Comparison of ENCODE assay signal across 8 cellular contexts in the genomic region with DNA sequence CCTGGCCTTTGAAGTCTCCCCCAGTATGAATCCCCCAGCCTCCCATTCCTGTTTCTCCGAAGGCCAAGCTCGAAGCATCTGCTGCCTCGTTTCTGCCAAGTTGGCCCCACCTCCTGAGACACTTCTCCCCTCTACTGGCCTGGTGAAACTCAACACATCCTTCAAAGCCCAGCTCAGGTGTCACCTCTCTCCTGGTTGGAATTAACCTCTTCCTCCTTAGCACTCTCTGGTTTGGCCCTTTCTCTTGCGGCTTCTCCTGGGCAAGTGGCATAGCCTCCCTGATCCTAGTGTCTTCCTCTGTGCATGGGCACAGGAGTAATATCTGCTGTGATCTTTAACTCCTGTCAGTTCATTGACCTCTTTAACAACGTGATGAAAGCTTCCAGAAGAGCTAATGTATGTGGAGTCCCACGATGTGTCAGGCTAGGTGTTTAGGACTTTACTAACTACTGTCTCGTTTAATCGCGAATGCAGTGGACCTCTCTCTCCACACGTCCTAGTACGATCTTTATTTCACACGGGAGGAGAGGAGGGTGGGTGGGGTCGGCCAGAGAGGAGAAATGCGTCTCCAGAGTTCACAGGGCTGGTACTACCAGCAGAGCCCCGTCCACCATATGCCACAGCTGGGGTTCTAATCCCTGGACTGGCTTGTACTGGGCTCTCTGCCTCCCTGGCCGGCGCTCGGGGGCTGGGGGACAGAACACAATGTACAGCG. TPM values are rescaled to one million over a fixed set of nuclear protein-coding genes. Genes with fewer than 3 reads are reported as not detected.
DNase-seq lines count a peak whose midpoint lies in the region; ATAC-seq and TF ChIP-seq lines count a peak whose summit lies in the region.

No MANE protein-coding gene starts in this region.

- H3K79me2 ChIP-seq in GM23338 (replicated peaks; ENCODE audit: insufficient read depth) (peaks cover 27% of the 10 kb centered on the region), OCI-LY3 (ENCODE audit: low read length) (peaks cover 40% of the 10 kb centered on the region)

- DNase-seq in GM23338 (ENCODE audit: low spot score) (peak; percentile 79), fibroblast of mammary gland (ENCODE audit: low read depth) (no peak), neuronal stem cell (ENCODE audit: low spot score) (peak; percentile 18), mesenteric fat pad (ENCODE audit: low spot score) (no peak), ecto neural progenitor cell (ENCODE audit: low spot score) (no peak), Ammon's horn (ENCODE audit: low spot score) (no peak)

- H2AK5ac ChIP-seq in neuronal stem cell (ENCODE audit: low read depth, low read length) = peak overlapping the region; percentile 58

- H3K4me2 ChIP-seq in GM23338 (peak overlapping the region; percentile 96), OCI-LY3 (ENCODE audit: low read length) (peak overlapping the region; percentile 99), neuronal stem cell (ENCODE audit: insufficient read depth, low read length, poor library complexity, severe bottlenecking) (peak overlapping the region; percentile 67)

- H3K9me2 ChIP-seq in GM23338 (ENCODE audit: insufficient read depth) = no peaks in the 10 kb centered on the region

- peak overlapping the region; percentile 80 for H2BK5ac ChIP-seq in neuronal stem cell (ENCODE audit: low read length)

- WGBS in neuronal stem cell (ENCODE audit: extremely low coverage in 2 of 2, insufficient read length in 2 of 2, insufficient replicate concordance in 1 of 2), 2 donors = no CpG with 5 or more reads among the region's 19 CpGs

- H3K4me1 Mint-ChIP-seq in GM23338 = peaks cover 25% of the 10 kb centered on the region

- H3K18ac ChIP-seq in neuronal stem cell (ENCODE audit: low read length) = peak overlapping the region; percentile 100

- H3K4me3 ChIP-seq in GM23338 (peak overlapping the region; percentile 76), OCI-LY3 (ENCODE audit: low read length) (peak overlapping the region; percentile 93), fibroblast of mammary gland (ENCODE audit: control insufficient read depth, low read depth, low read length) (peak overlapping the region; percentile 37), neuronal stem cell (ENCODE audit: low read length in 2 of 2) (peak overlapping the region; percentile 67 to 85)

- no peak overlapping the region for H3K23ac ChIP-seq in neuronal stem cell (ENCODE audit: low read depth, low read length, poor library complexity)

- H3K4ac ChIP-seq in neuronal stem cell (ENCODE audit: low read length) = peak overlapping the region; percentile 24

- TF ChIP-seq CTCF in GM23338 (conservative IDR thresholded peaks at IDR 0.05; ENCODE audit: low read depth in 2 of 2) (peak in 1 of 2 experiments; percentile 40; a peak in 2 of 4 replicates), OCI-LY3 (IDR thresholded peaks at IDR 0.05; ENCODE audit: low read depth, low read length) (no peak; the same call in 1 of the 2 replicates), fibroblast of mammary gland (conservative IDR thresholded peaks at IDR 0.05; ENCODE audit: control insufficient read depth, insufficient read depth, low read depth, low read length) (no peak)

- peak overlapping the region; percentile 97 for H3K9ac ChIP-seq in OCI-LY3 (ENCODE audit: low read length)
- H3K9ac ChIP-seq in neuronal stem cell (ENCODE audit: low read depth, low read length, poor library complexity) = peak overlapping the region; percentile 93

- H4K91ac ChIP-seq in neuronal stem cell (ENCODE audit: low read depth, low read length, poor library complexity) = peak overlapping the region; percentile 77

- no peak overlapping the region for H3K27ac Mint-ChIP-seq in GM23338

- peaks cover 11% of the 10 kb centered on the region for H3F3A ChIP-seq in GM23338 (replicated peaks; ENCODE audit: low read depth)

- H3K9me3 ChIP-seq in OCI-LY3 (ENCODE audit: insufficient read depth, low read length) (no peaks in the 10 kb centered on the region), neuronal stem cell (replicated peaks in 1 of 2; ENCODE audit: control insufficient read depth in 2 of 2, insufficient read depth in 1 of 2, low read depth in 1 of 2, low read length in 2 of 2) (no peaks in the 10 kb centered on the region)

- peak overlapping the region; percentile 92 for H3K14ac ChIP-seq in neuronal stem cell (ENCODE audit: low read length)

- H2BK15ac ChIP-seq in neuronal stem cell (ENCODE audit: low read length) = peak overlapping the region; percentile 96

- no peak overlapping the region; the same call in 1 of the 2 replicates for H3K27ac ChIP-seq in GM23338 (ENCODE audit: low read depth)
- peak overlapping the region; percentile 26; the same call in 1 of the 2 replicates for H3K27ac ChIP-seq in OCI-LY3 (ENCODE audit: low read length)
- H3K27ac ChIP-seq in neuronal stem cell (replicated peaks; ENCODE audit: low read length) = peak overlapping the region; percentile 80

- H4K20me1 ChIP-seq in GM23338 (replicated peaks; ENCODE audit: insufficient read depth) (0 out of 2 replicates have a peak, but pooled peaks cover 3% of the 10 kb centered on the region), OCI-LY3 (ENCODE audit: insufficient read depth, low read length) (no peaks in the 10 kb centered on the region; the same call in 1 of the 2 replicates)

- ATAC-seq in GM23338 (peak; percentile 39), GM19351 (IDR thresholded peaks at IDR 0.05; ENCODE audit: unreplicated experiment) (no peak)

- peak overlapping the region; percentile 80 for H2BK12ac ChIP-seq in neuronal stem cell (ENCODE audit: low read length)

- H3K4me3 Mint-ChIP-seq in GM23338 = peak overlapping the region; percentile 58

- H3K36me3 ChIP-seq in GM23338 (ENCODE audit: insufficient read depth) (no peaks in the 10 kb centered on the region; the same call in 1 of the 2 replicates), OCI-LY3 (replicated peaks; ENCODE audit: low read depth, low read length) (peaks cover 12% of the 10 kb centered on the region), neuronal stem cell (replicated peaks in 1 of 2; ENCODE audit: control insufficient read depth in 2 of 2, insufficient read depth in 2 of 2, low read length in 2 of 2) (peaks cover 0 to 1% of the 10 kb centered on the region in 2 donors)

- no peak overlapping the region for H4K8ac ChIP-seq in neuronal stem cell (ENCODE audit: low read depth, low read length)

- H2AFZ ChIP-seq in GM23338 (peak overlapping the region; percentile 98), OCI-LY3 (ENCODE audit: low read depth, low read length) (peak overlapping the region; percentile 60; the same call in 1 of the 2 replicates), neuronal stem cell (ENCODE audit: low read length) (peak overlapping the region; percentile 96)

- H3K9me3 Mint-ChIP-seq in GM23338 = no peaks in the 10 kb centered on the region

- H2BK120ac ChIP-seq in neuronal stem cell (ENCODE audit: low read depth, low read length) = peak overlapping the region; percentile 95

- no peaks in the 10 kb centered on the region; the same call in 2 of the 3 replicates for H3K36me3 Mint-ChIP-seq in GM23338 (ENCODE audit: low read depth)

- H3K79me1 ChIP-seq in neuronal stem cell (ENCODE audit: low read depth, low read length) = no peaks in the 10 kb centered on the region

- H3K4me1 ChIP-seq in GM23338 (ENCODE audit: insufficient read depth) (peaks cover 7% of the 10 kb centered on the region), OCI-LY3 (ENCODE audit: low read length) (peaks cover 41% of the 10 kb centered on the region), neuronal stem cell (ENCODE audit: control insufficient read depth in 2 of 2, insufficient read depth in 1 of 2, low read depth in 1 of 2, low read length in 2 of 2) (peaks cover 16 to 19% of the 10 kb centered on the region in 2 donors)

- peaks cover 19% of the 10 kb centered on the region for H3K27me3 Mint-ChIP-seq in GM23338 (ENCODE audit: insufficient read depth, low read depth, poor library complexity)

- peaks cover 26% of the 10 kb centered on the region for H3K27me3 ChIP-seq in GM23338 (ENCODE audit: insufficient read depth)
- no peaks in the 10 kb centered on the region; the same call in 1 of the 2 replicates for H3K27me3 ChIP-seq in OCI-LY3 (ENCODE audit: low read depth, low read length)
- H3K27me3 ChIP-seq in neuronal stem cell (ENCODE audit: control insufficient read depth in 3 of 3, insufficient read depth in 3 of 3, low read depth in 1 of 3, low read length in 3 of 3) = no peaks in the 10 kb centered on the region

RNA-seq across cellular contexts. Expression of a gene that starts 0.8 kb away (rescaled TPM):
- total RNA-seq in GM23338 (2014; rRNA removed; shearing (Covaris generic)) = 14.0 and 16.0 TPM in 2 replicates
- 3.8 and 4.2 TPM in 2 replicates for polyA plus RNA-seq in GM23338 (2016; fragmentation: Nextera tagmentation; extraction: Ambion mirVana)
- 12.6 TPM for polyA plus RNA-seq in neuronal stem cell (2013, experiment 1 of 2)
- polyA plus RNA-seq in neuronal stem cell (2013, experiment 2 of 2) = 12.9 TPM
- total RNA-seq in mesenteric fat pad = 24.0 TPM

Comparison
In these comparisons a context has a peak if more than half of its experiments do, and no peak if none do; other contexts are left out.
1. DNase-seq: peak in GM23338 (single experiment) and neuronal stem cell (single experiment); none in fibroblast of mammary gland (single experiment), mesenteric fat pad (single experiment), ecto neural progenitor cell (single experiment) and Ammon's horn (single experiment).
2. H3K4me3 ChIP-seq: peak in every context shown above with its lines; median percentile 93 in OCI-LY3; 76 in GM23338; 76 in neuronal stem cell; 37 in fibroblast of mammary gland.
3. Peak in every context shown above with its lines, with median percentiles within 50 percentile points of each other: H2AFZ ChIP-seq and H3K4me2 ChIP-seq.